Comparison of ENCODE assay signal across 8 cellular contexts in genomic region chr5:163505049-163505474, GRCh38. TPM values are rescaled to one million over a fixed set of nuclear protein-coding genes. Genes with fewer than 3 reads are reported as not detected.
DNase-seq lines count a peak whose midpoint lies in the region; ATAC-seq, FAIRE-seq and TF ChIP-seq lines count a peak whose summit lies in the region.

No MANE protein-coding gene starts in this region.

- intact Hi-C loops in dendritic cell treated with granulocyte-macrophage colony-stimulating factor and Interleukin-4, amounts not matched to agents 40 ng/mL and 50 ng/mL, for 4 days (cut with micrococcal nuclease): loop anchor here (1.0 kb wide), 1 partner anchor 45 kb away; the partner anchor contains the start of genes HMMR and NUDCD2
- intact Hi-C loops in natural killer cell (cut with micrococcal nuclease): loop anchor here (1.0 kb wide), 1 partner anchor 45 kb away; the partner anchor contains the start of genes HMMR and NUDCD2

- H3K4me1 Mint-ChIP-seq in dendritic cell treated with granulocyte-macrophage colony-stimulating factor and Interleukin-4, amounts not matched to agents 40 ng/mL and 50 ng/mL, for 4 days (ENCODE audit: low read depth): peaks cover 13% of the 10 kb centered on the region
- H3K4me1 Mint-ChIP-seq in natural killer cell: peaks cover 68 to 70% of the 10 kb centered on the region in 2 donors

- peaks cover 42% of the 10 kb centered on the region for H3K36me3 Mint-ChIP-seq in dendritic cell treated with granulocyte-macrophage colony-stimulating factor and Interleukin-4, amounts not matched to agents 40 ng/mL and 50 ng/mL, for 4 days (ENCODE audit: low read depth)
- no peaks in the 10 kb centered on the region for H3K36me3 Mint-ChIP-seq in natural killer cell

- H3K27ac Mint-ChIP-seq in dendritic cell treated with granulocyte-macrophage colony-stimulating factor and Interleukin-4, amounts not matched to agents 40 ng/mL and 50 ng/mL, for 4 days: peak overlapping the region; percentile 99
- H3K27ac Mint-ChIP-seq in natural killer cell: peak overlapping the region; percentile 99 to 100

- H3K4me3 Mint-ChIP-seq in dendritic cell treated with granulocyte-macrophage colony-stimulating factor and Interleukin-4, amounts not matched to agents 40 ng/mL and 50 ng/mL, for 4 days: peak overlapping the region; percentile 88
- H3K4me3 Mint-ChIP-seq in natural killer cell: peak overlapping the region; percentile 98

- FAIRE-seq in RCC 7860 (lab: Jason Lieb, UNC): no peak

- H3K9me3 Mint-ChIP-seq in dendritic cell treated with granulocyte-macrophage colony-stimulating factor and Interleukin-4, amounts not matched to agents 40 ng/mL and 50 ng/mL, for 4 days: no peaks in the 10 kb centered on the region
- no peaks in the 10 kb centered on the region for H3K9me3 Mint-ChIP-seq in natural killer cell

- no peak for ATAC-seq in natural killer cell

- peak overlapping the region; percentile 100 for H3K4me3 ChIP-seq in GM08714 (ENCODE audit: low read length)
- peak overlapping the region; percentile 62 for H3K4me3 ChIP-seq in Jurkat, Clone E6-1 (ENCODE audit: low read length)

- TF ChIP-seq CTCF in natural killer cell (IDR thresholded peaks at IDR 0.05): no peak

- no peak for DNase-seq in Jurkat, Clone E6-1 (ENCODE audit: low read depth, low spot score)
- DNase-seq in natural killer cell (no peak), midbrain (lab: John Stamatoyannopoulos, UW) (no peak), RCC 7860 (ENCODE audit: low spot score) (no peak), cerebellar nuclear complex (lab: John Stamatoyannopoulos, UW) (no peak)
- no peak for DNase-seq in activated CD4-positive, CD25-positive, alpha-beta regulatory T cell treated with anti-CD3 and anti-CD28 coated beads, Interleukin-2, amount 50 U/mL, for 72 hours

- H3K27me3 Mint-ChIP-seq in dendritic cell treated with granulocyte-macrophage colony-stimulating factor and Interleukin-4, amounts not matched to agents 40 ng/mL and 50 ng/mL, for 4 days: no peaks in the 10 kb centered on the region
- H3K27me3 Mint-ChIP-seq in natural killer cell (ENCODE audit: low read depth in 2 of 2): no peaks in the 10 kb centered on the region

RNA-seq across cellular contexts. Expression of gene MAT2B, which starts 0.4 kb away (rescaled TPM):
- 109 TPM for polyA plus RNA-seq in Jurkat, Clone E6-1 (2012; ENCODE audit: insufficient read depth, insufficient read length)
- 10 to 100 TPM; 68.5 to 99.0 (median 80.7) TPM for total RNA-seq in natural killer cell

RNA-seq across cellular contexts. Expression of gene HMMR, which starts 44.6 kb away (rescaled TPM):
- polyA plus RNA-seq in Jurkat, Clone E6-1 (2012; ENCODE audit: insufficient read depth, insufficient read length): 90.0 TPM
- under 1 TPM; 0.42 to 0.70 (median 0.63) TPM for total RNA-seq in natural killer cell

RNA-seq across cellular contexts. Expression of gene NUDCD2, which starts 45.2 kb away (rescaled TPM):
- polyA plus RNA-seq in Jurkat, Clone E6-1 (2012; ENCODE audit: insufficient read depth, insufficient read length): 127 TPM
- 10 to 100 TPM; 13.2 to 24.7 (median 21.7) TPM for total RNA-seq in natural killer cell
